Comparison of ENCODE assay signal across 7 cellular contexts in the genomic region with DNA sequence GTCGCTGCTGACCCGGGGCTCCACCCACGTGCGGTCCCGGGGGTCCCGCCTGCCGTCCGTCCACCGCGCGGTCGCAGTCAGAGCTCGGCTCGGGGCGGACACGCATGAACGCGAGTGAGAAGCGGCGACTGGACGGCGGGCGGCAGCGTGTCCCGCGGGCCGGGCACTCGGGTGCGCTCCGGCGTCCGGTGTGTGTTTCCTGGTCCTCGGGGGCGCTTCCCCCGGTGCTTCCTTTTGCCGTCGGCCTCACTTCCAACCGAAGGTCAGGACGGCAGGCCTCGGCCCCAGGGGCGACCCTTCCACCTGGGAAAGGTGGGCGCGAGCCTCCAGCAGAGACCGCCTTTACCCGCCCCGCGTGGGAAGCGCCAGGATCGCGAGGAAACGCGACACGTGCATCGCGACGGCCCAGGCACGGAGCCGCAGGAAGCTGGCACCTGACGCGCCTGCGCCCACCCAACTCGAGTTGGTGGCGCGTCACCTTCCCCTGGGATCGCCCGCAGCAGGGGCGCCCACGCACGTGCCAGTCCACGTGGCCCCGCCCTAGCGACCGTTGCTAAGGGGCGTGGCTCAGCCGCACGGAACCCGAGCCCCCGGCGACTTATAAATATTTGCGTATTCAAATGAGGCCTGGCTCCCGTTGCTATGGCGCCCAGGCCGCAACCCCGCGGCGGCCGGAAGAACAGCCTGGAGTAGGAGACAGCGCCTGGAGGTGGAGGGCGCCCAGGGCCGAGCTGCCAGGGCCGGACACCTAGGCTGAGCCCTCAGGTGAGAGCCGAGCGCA. TPM values are rescaled to one million over a fixed set of nuclear protein-coding genes. Genes with fewer than 3 reads are reported as not detected.
DNase-seq lines count a peak whose midpoint lies in the region; ATAC-seq and TF ChIP-seq lines count a peak whose summit lies in the region.

A gene with protein sequence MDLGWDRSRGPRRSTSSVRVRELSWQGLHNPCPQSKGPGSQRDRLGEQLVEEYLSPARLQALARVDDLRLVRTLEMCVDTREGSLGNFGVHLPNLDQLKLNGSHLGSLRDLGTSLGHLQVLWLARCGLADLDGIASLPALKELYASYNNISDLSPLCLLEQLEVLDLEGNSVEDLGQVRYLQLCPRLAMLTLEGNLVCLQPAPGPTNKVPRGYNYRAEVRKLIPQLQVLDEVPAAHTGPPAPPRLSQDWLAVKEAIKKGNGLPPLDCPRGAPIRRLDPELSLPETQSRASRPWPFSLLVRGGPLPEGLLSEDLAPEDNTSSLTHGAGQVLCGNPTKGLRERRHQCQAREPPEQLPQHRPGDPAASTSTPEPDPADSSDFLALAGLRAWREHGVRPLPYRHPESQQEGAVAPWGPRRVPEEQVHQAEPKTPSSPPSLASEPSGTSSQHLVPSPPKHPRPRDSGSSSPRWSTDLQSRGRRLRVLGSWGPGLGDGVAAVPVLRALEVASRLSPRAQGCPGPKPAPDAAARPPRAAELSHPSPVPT (plus strand): TSS at position 687 of the 781 bp plus-strand sequence. CDS start 3,158 bp downstream, outside the sequence.

- ATAC-seq in GM18520 (IDR thresholded peaks at IDR 0.05; ENCODE audit: unreplicated experiment) (peak; percentile 38), HG03039 (IDR thresholded peaks at IDR 0.05; ENCODE audit: unreplicated experiment) (peak; percentile 40)

- TF ChIP-seq POLR2A in lower leg skin (IDR thresholded peaks at IDR 0.05) = no peak

- H3K4me3 ChIP-seq in lower leg skin (ENCODE audit: low read depth, poor library complexity, severe bottlenecking) = no peak within 1 kb of the TSS

- intact Hi-C loops in lower leg skin (cut with DNase I; ENCODE audit: low total_unique reads) = no loop called here

- 2 to 9% methylated on average over 39 to 82 of the region's 93 CpGs for WGBS in lower leg skin, 2 donors

- DNase-seq in NCI-H2196 (lab: John Stamatoyannopoulos, UW; ENCODE audit: unreplicated experiment) (peak; percentile 94), dedifferentiated amniotic fluid mesenchymal stem cell (ENCODE audit: extremely low spot score) (peak; percentile 43), lower leg skin (ENCODE audit: low spot score in 2 of 2) (peak; percentile 74 to 95)
- peak; percentile 92 for DNase-seq in activated CD4-positive, alpha-beta T cell treated with anti-CD3 and anti-CD28 coated beads for 48 hours
- DNase-seq in stimulated activated CD4-positive, alpha-beta T cell treated with anti-CD3 and anti-CD28 coated beads, TNF-alpha, amount 100 ng/mL, for 48 hours (ENCODE audit: low read depth in 3 of 3) = peak; percentile 81 to 84 (median 83)

- TF ChIP-seq CTCF in lower leg skin (IDR thresholded peaks at IDR 0.05) = no peak

RNA-seq across cellular contexts. Expression of the gene that starts here (rescaled TPM):
- total RNA-seq in lower leg skin = 1 to 10 TPM; 1.5 to 2.7 (median 1.8) TPM

Comparison
In these comparisons a context has a peak if more than half of its experiments do, and no peak if none do; other contexts are left out.
1. DNase-seq: peak in every context shown above with its lines; median percentile 94 in NCI-H2196; 92 in activated CD4-positive, alpha-beta T cell treated with anti-CD3 and anti-CD28 coated beads for 48 hours; 84 in lower leg skin; 83 in stimulated activated CD4-positive, alpha-beta T cell treated with anti-CD3 and anti-CD28 coated beads, TNF-alpha, amount 100 ng/mL, for 48 hours; 43 in dedifferentiated amniotic fluid mesenchymal stem cell.